8 cellular contexts compared by ENCODE assay signal in the genomic region with DNA sequence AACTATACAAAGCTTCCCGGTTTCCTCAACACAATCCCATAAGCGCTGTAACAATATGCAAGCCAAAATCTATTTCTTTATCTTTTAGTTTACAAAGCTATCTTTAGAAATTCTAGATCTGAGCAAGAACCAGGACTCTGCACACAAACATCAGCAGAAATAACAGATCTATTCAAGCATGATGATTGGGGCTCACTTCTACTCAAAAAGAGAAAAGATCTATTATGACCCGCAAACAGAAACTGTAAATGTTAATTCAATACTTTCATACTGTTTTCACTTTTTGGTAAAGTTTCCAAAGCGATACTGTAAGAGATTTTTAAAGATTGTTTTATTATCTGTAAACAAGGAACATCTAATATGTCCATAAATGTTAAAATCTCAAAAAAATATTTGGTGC.
A peak's percentile ranks its signal among the peaks of the same experiment; 100 is the strongest.
DNase-seq lines count a peak whose midpoint lies in the region.

No MANE protein-coding gene starts in this region.

- H3K4me3 Mint-ChIP-seq in T-helper 2 cell treated with Interferon-gamma antibody and Interleukin-4, amounts not matched to agents 5 μg/mL and 100 μg/mL, for 36 hours: peak overlapping the region; percentile 94

- H3K36me3 Mint-ChIP-seq in T-helper 2 cell treated with Interferon-gamma antibody and Interleukin-4, amounts not matched to agents 5 μg/mL and 100 μg/mL, for 36 hours (ENCODE audit: low read depth): peaks cover 12% of the 10 kb centered on the region

- H3K27me3 Mint-ChIP-seq in T-helper 2 cell treated with Interferon-gamma antibody and Interleukin-4, amounts not matched to agents 5 μg/mL and 100 μg/mL, for 36 hours (ENCODE audit: low read depth): no peaks in the 10 kb centered on the region

- no peaks in the 10 kb centered on the region for H3K4me1 ChIP-seq in stomach smooth muscle (ENCODE audit: control insufficient read depth, insufficient read depth, low read length)

- H3K4me3 ChIP-seq in stomach smooth muscle (ENCODE audit: low read length in 2 of 2): peak overlapping the region; percentile 77 to 89

- H3K9ac ChIP-seq in stomach smooth muscle (ENCODE audit: low read length in 2 of 2): peak overlapping the region; percentile 86 to 89

- peak overlapping the region; percentile 3 for H3K27ac Mint-ChIP-seq in T-helper 2 cell treated with Interferon-gamma antibody and Interleukin-4, amounts not matched to agents 5 μg/mL and 100 μg/mL, for 36 hours

- H3K9me3 Mint-ChIP-seq in T-helper 2 cell treated with Interferon-gamma antibody and Interleukin-4, amounts not matched to agents 5 μg/mL and 100 μg/mL, for 36 hours: no peaks in the 10 kb centered on the region

- DNase-seq in DMS 273 (lab: John Stamatoyannopoulos, UW; ENCODE audit: unreplicated experiment): peak; percentile 32
- DNase-seq in DMS 273 treated with DMSO at 0.1 percent for 48 hours (lab: John Stamatoyannopoulos, UW): no peak
- no peak for DNase-seq in T-helper 2 cell treated with Interferon-gamma antibody and Interleukin-4, amounts not matched to agents 5 μg/mL and 100 μg/mL, for 36 hours (ENCODE audit: low spot score)
- DNase-seq in globus pallidus (ENCODE audit: low spot score): peak; percentile 58
- DNase-seq in EL: no peak
- no peak for DNase-seq in AG20443 (ENCODE audit: low spot score)
- no peak for DNase-seq in NCI-H82 (lab: John Stamatoyannopoulos, UW)

- H3K9me3 ChIP-seq in stomach smooth muscle (ENCODE audit: control insufficient read depth in 2 of 2, low read length in 2 of 2): no peaks in the 10 kb centered on the region

- H3K27ac ChIP-seq in stomach smooth muscle (ENCODE audit: low read length): peak overlapping the region; percentile 90

- H3K27me3 ChIP-seq in stomach smooth muscle (ENCODE audit: control insufficient read depth in 1 of 2, insufficient read depth in 2 of 2, low read length in 2 of 2): no peaks in the 10 kb centered on the region

- H3K4me1 Mint-ChIP-seq in T-helper 2 cell treated with Interferon-gamma antibody and Interleukin-4, amounts not matched to agents 5 μg/mL and 100 μg/mL, for 36 hours (ENCODE audit: low read depth): peaks cover 51% of the 10 kb centered on the region

- H3K36me3 ChIP-seq in stomach smooth muscle (ENCODE audit: control insufficient read depth in 2 of 2, insufficient read depth in 2 of 2, low read length in 2 of 2): no peaks in the 10 kb centered on the region

Comparison
In these comparisons a context has a peak if more than half of its experiments do, and no peak if none do; other contexts are left out.
1. DNase-seq: peak in DMS 273 (single experiment) and globus pallidus (single experiment); none in DMS 273 treated with DMSO at 0.1 percent for 48 hours (single experiment), T-helper 2 cell treated with Interferon-gamma antibody and Interleukin-4, amounts not matched to agents 5 μg/mL and 100 μg/mL, for 36 hours (single experiment), EL (single experiment), AG20443 (single experiment) and NCI-H82 (single experiment).